In the genomic region with DNA sequence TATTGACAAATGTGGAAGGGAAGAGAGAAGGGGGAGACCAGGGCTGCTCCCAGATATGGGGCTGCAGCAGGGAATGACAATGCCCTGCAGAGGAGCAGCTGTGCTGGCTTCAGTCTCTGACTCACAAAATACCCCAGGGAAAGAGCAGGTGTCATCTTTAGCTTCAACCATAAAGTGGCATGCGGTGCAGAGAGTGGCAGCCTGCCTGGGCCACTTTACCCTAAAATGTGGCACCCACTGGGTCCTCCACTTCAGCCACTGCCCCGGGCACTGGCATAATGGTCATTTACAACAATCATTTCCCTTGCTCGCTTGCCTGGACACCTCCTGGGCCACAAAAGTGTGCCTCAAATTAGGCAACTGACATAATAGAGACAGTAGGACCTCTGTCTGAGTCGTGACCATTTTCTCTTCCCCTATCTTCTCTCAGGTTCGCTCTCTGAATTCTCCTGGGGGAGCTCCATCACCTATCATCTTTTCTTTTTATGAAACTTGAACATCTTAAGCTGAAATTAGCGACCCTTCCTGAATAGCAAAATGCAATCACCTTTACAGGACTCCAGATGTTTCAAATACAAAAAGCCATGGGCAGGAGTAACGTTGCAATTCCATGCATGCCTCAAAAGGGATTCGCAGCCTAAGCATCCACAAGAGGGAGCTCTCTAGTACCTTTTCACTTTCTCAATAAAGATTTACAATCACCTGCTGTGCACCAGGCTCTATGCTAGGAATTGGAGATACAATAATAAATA, we compare ENCODE assay signal across 8 cellular contexts.
A peak's percentile ranks its signal among the peaks of the same experiment; 100 is the strongest.
DNase-seq lines count a peak whose midpoint lies in the region; ATAC-seq and TF ChIP-seq lines count a peak whose summit lies in the region.

No MANE protein-coding gene starts in this region.

- H3K36me3 ChIP-seq in BJ (ENCODE audit: control insufficient read depth, insufficient read depth, low read length), result no peaks in the 10 kb centered on the region

- DNase-seq in BJ (ENCODE audit: low read depth) (no peak), GM13976 (ENCODE audit: low spot score) (peak; percentile 50), NCI-H1092 treated with DMSO at 0.1 percent for 48 hours (lab: John Stamatoyannopoulos, UW) (peak; percentile 80), SKM-1 (lab: John Stamatoyannopoulos, UW; ENCODE audit: unreplicated experiment) (peak; percentile 3), erythroblast (lab: John Stamatoyannopoulos, UW) (peak; percentile 8 to 51), non-pigmented ciliary epithelial cell (ENCODE audit: low read depth) (peak; percentile 6)
- no peak for DNase-seq in stimulated activated effector memory CD8-positive, alpha-beta T cell treated with anti-CD3 and anti-CD28 coated beads, Interleukin-12 subunit alpha, Interleukin-12 subunit beta, amount 100 ng/mL, for 72 hours (ENCODE audit: low spot score in 2 of 2)

- no peak for TF ChIP-seq POLR2A in erythroblast (IDR thresholded peaks at IDR 0.05; ENCODE audit: low read length)

- H3K36me3 Mint-ChIP-seq in stimulated activated effector memory CD8-positive, alpha-beta T cell treated with anti-CD3 and anti-CD28 coated beads, Interleukin-12 subunit alpha, Interleukin-12 subunit beta, amount 100 ng/mL, for 72 hours, result no peaks in the 10 kb centered on the region

- POLR2A ChIA-PET in BJ (lab: Charles Lee), result no interaction called here

- no peaks in the 10 kb centered on the region for H3K9me3 Mint-ChIP-seq in stimulated activated effector memory CD8-positive, alpha-beta T cell treated with anti-CD3 and anti-CD28 coated beads, Interleukin-12 subunit alpha, Interleukin-12 subunit beta, amount 100 ng/mL, for 72 hours

- H3K4me1 Mint-ChIP-seq in stimulated activated effector memory CD8-positive, alpha-beta T cell treated with anti-CD3 and anti-CD28 coated beads, Interleukin-12 subunit alpha, Interleukin-12 subunit beta, amount 100 ng/mL, for 72 hours, result peaks cover 5% of the 10 kb centered on the region

- H3K27ac Mint-ChIP-seq in stimulated activated effector memory CD8-positive, alpha-beta T cell treated with anti-CD3 and anti-CD28 coated beads, Interleukin-12 subunit alpha, Interleukin-12 subunit beta, amount 100 ng/mL, for 72 hours, result no peak overlapping the region

- peak; percentile 81 for ATAC-seq in HG02852 (IDR thresholded peaks at IDR 0.05; ENCODE audit: unreplicated experiment)
- ATAC-seq in stimulated activated effector memory CD8-positive, alpha-beta T cell treated with anti-CD3 and anti-CD28 coated beads, Interleukin-12 subunit alpha, Interleukin-12 subunit beta, amount 100 ng/mL, for 72 hours, result no peak

- in situ Hi-C loops in GM13976 (cut with MboI; ENCODE audit: low sequenced_read_pairs, unreplicated experiment), result no loop called here

- no peaks in the 10 kb centered on the region for H3K27me3 ChIP-seq in BJ (ENCODE audit: control insufficient read depth, insufficient read depth, low read length)

- no peak overlapping the region for H3K4me3 Mint-ChIP-seq in stimulated activated effector memory CD8-positive, alpha-beta T cell treated with anti-CD3 and anti-CD28 coated beads, Interleukin-12 subunit alpha, Interleukin-12 subunit beta, amount 100 ng/mL, for 72 hours

- CTCF ChIA-PET in BJ (lab: Yijun Ruan, JAX), result interaction anchor here (0.8 to 3.1 kb wide), 19 partner anchors 9 to 928 kb away, joined by 3 to 26 read pairs (median 3); no protein-coding TSS in a partner anchor

- TF ChIP-seq CTCF in BJ (IDR thresholded peaks at IDR 0.05; ENCODE audit: insufficient read depth, low read depth, low read length) (peak; percentile 76), GM13976 (IDR thresholded peaks at IDR 0.05; ENCODE audit: borderline replicate concordance, control extremely low read depth, extremely low read depth, insufficient read depth, missing control alignments) (peak; percentile 62)

- no peak overlapping the region for H3K4me3 ChIP-seq in BJ (ENCODE audit: low read depth, low read length)

Comparison
In these comparisons a context has a peak if more than half of its experiments do, and no peak if none do; other contexts are left out.
1. DNase-seq: peak in GM13976 (single experiment), NCI-H1092 treated with DMSO at 0.1 percent for 48 hours (single experiment), SKM-1 (single experiment), erythroblast (2 of 2) and non-pigmented ciliary epithelial cell (single experiment); none in BJ (single experiment) and stimulated activated effector memory CD8-positive, alpha-beta T cell treated with anti-CD3 and anti-CD28 coated beads, Interleukin-12 subunit alpha, Interleukin-12 subunit beta, amount 100 ng/mL, for 72 hours (0 of 2).